Comparison of ENCODE assay signal across 3 cellular contexts in genomic region chr7:111929258-111929657, GRCh38.
TF ChIP-seq lines count a peak whose summit lies in the region.

No MANE protein-coding gene starts in this region.

TF ChIP-seq in liver, 16 proteins besides CTCF, POLR2A, EP300 and RAD21:
- TF ChIP-seq FOXA2 (IDR thresholded peaks at IDR 0.05): no peak
- TF ChIP-seq FOXA1 (IDR thresholded peaks at IDR 0.05): no peak
- no peak for TF ChIP-seq GABPA (IDR thresholded peaks at IDR 0.05 in 1 of 2, conservative IDR thresholded peaks at IDR 0.05 in 1 of 2)
- no peak for TF ChIP-seq JUND (IDR thresholded peaks at IDR 0.05)
- no peak for TF ChIP-seq YY1 (IDR thresholded peaks at IDR 0.05)
- no peak for TF ChIP-seq HNF4G (IDR thresholded peaks at IDR 0.05)
- TF ChIP-seq NR2F2 (IDR thresholded peaks at IDR 0.05): no peak

TF ChIP-seq in HepG2, 621 proteins besides CTCF, POLR2A, EP300 and RAD21:
- TF ChIP-seq KAT2B (IDR thresholded peaks at IDR 0.05; ENCODE audit: borderline replicate concordance, low read depth, low read length) (no peak), ZNF674 (CRISPR knock-in tag; IDR thresholded peaks at IDR 0.05; ENCODE audit: low read depth) (no peak), ZNF230 (CRISPR knock-in tag; IDR thresholded peaks at IDR 0.05) (no peak), ZNF589 (CRISPR knock-in tag; conservative IDR thresholded peaks at IDR 0.05) (no peak), AKNA (CRISPR knock-in tag; IDR thresholded peaks at IDR 0.05; ENCODE audit: borderline replicate concordance) (no peak), ZNF644 (CRISPR knock-in tag; IDR thresholded peaks at IDR 0.05; ENCODE audit: low read depth) (no peak), RNF2 (conservative IDR thresholded peaks at IDR 0.05; ENCODE audit: low read depth) (no peak), ARNT2 (CRISPR knock-in tag; IDR thresholded peaks at IDR 0.05; ENCODE audit: low read depth) (no peak), MIER2 (CRISPR knock-in tag; IDR thresholded peaks at IDR 0.05) (no peak), KDM5A (IDR thresholded peaks at IDR 0.05; ENCODE audit: borderline replicate concordance, low read length) (no peak), ZNF709 (CRISPR knock-in tag; IDR thresholded peaks at IDR 0.05) (no peak)

TF ChIP-seq in H1, 55 proteins besides CTCF, POLR2A, EP300 and RAD21:
- TF ChIP-seq CHD2 (IDR thresholded peaks at IDR 0.05; ENCODE audit: low read length) (no peak), EGR1 (IDR thresholded peaks at IDR 0.05; ENCODE audit: borderline replicate concordance, low read depth, low read length) (no peak), TAF7 (optimal IDR thresholded peaks at IDR 0.05; ENCODE audit: borderline replicate concordance, low read depth, low read length) (no peak), NRF1 (IDR thresholded peaks at IDR 0.05; ENCODE audit: low read depth, low read length) (no peak), ATF3 (IDR thresholded peaks at IDR 0.05; ENCODE audit: insufficient read depth, low read depth, low read length) (no peak), ASH2L (IDR thresholded peaks at IDR 0.05; ENCODE audit: low read length) (no peak), JUND (IDR thresholded peaks at IDR 0.05; ENCODE audit: low read length) (no peak), TCF12 (IDR thresholded peaks at IDR 0.05; ENCODE audit: low read depth, low read length) (no peak), RBBP5 (IDR thresholded peaks at IDR 0.05; ENCODE audit: borderline replicate concordance, low read depth, low read length) (no peak), SIRT6 (IDR thresholded peaks at IDR 0.05; ENCODE audit: low read length) (no peak), RNF2 (IDR thresholded peaks at IDR 0.05; ENCODE audit: borderline replicate concordance, low read depth, low read length, missing control alignments, poor library complexity, severe bottlenecking) (no peak)
